ENCODE assay signal across 1 cellular context in the genomic region with DNA sequence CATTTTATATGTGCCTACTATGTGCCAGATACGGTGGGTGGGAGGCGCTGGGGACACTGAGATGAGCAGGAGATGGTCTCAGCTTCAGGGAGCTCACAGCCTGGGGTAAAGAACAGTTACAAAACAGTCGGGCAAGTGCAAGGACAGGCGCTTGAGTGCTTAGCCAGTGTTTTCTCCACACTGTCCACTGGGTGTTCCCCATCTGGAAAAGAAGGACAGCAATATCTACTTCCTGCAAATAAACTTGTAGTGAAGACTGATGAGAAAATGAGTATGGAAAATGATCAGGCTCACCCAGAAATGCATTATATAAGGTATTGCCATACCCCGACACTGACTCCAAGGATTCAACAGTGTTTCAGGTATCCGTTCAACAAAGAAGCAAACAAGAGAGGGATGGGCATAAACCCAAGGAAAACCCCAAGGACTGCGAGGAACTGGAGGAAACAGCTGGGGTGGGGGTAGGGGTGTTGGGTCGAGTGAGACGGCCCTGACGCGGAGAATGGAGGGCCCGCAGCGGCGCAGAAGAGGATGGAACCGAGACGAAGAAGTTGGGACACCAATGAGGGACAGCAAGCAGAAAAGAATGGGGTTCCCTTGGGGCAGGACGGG.
TF ChIP-seq lines count a peak whose summit lies in the region.

No MANE protein-coding gene starts in this region.

TF ChIP-seq in H1, 55 proteins besides CTCF, POLR2A, EP300 and RAD21:
- TF ChIP-seq SP2 (IDR thresholded peaks at IDR 0.05; ENCODE audit: low read length) (no peak), KDM5A (IDR thresholded peaks at IDR 0.05; ENCODE audit: low read length) (no peak), CBX5 (IDR thresholded peaks at IDR 0.05; ENCODE audit: low read depth, low read length) (no peak), ZNF274 (IDR thresholded peaks at IDR 0.05; ENCODE audit: borderline replicate concordance, extremely low read depth, low read length) (no peak)
